8 cellular contexts compared by ENCODE assay signal in genomic region chr5:87217480-87217879, GRCh38. TPM values are rescaled to one million over a fixed set of nuclear protein-coding genes. Genes with fewer than 3 reads are reported as not detected.
A peak's percentile ranks its signal among the peaks of the same experiment; 100 is the strongest.
DNase-seq lines count a peak whose midpoint lies in the region; ATAC-seq, FAIRE-seq and TF ChIP-seq lines count a peak whose summit lies in the region.
"Not testable (repeated sequence)": the region's sequence is repeated elsewhere in the genome, so short reads cannot be mapped to it uniquely, and the experiment has no call there.

No MANE protein-coding gene starts in this region.

- TF ChIP-seq CTCF in Caco-2 (IDR thresholded peaks at IDR 0.05; ENCODE audit: insufficient read depth in 1 of 2, low read depth in 1 of 2, low read length in 1 of 2, severe bottlenecking in 1 of 2, unreplicated experiment in 1 of 2); GM23338 (conservative IDR thresholded peaks at IDR 0.05; ENCODE audit: low read depth in 2 of 2); colonic mucosa (IDR thresholded peaks at IDR 0.05); endodermal cell (conservative IDR thresholded peaks at IDR 0.05); fibroblast of lung (conservative IDR thresholded peaks at IDR 0.05 in 1 of 2, IDR thresholded peaks at IDR 0.05 in 1 of 2; ENCODE audit: low read depth in 1 of 2, low read length in 2 of 2); HepG2 (CRISPR knock-in tag; IDR thresholded peaks at IDR 0.05); neural progenitor cell (IDR thresholded peaks at IDR 0.05): not testable (repeated sequence)

- H3F3A ChIP-seq in GM23338 (replicated peaks; ENCODE audit: low read depth); neural progenitor cell (ENCODE audit: low read depth): not testable (repeated sequence)

- in situ Hi-C loops in HepG2 (cut with HindIII; ENCODE audit: extremely low pct_ligation_motif_present, low pct_unique_long_range_greater_than_20kb) = not testable (repeated sequence)

- H3K79me2 ChIP-seq in GM23338 (replicated peaks; ENCODE audit: insufficient read depth); fibroblast of lung (ENCODE audit: control insufficient read depth, insufficient read depth, low read length); HepG2 (ENCODE audit: insufficient read depth, low read length); neural progenitor cell (ENCODE audit: low read depth): not testable (repeated sequence)

- TF ChIP-seq RAD21 in HepG2 (CRISPR knock-in tag; IDR thresholded peaks at IDR 0.05) = not testable (repeated sequence)

- CTCF ChIA-PET in Caco-2 (lab: Charles Lee); HepG2 (lab: Yijun Ruan, JAX; ENCODE audit: low intra/inter-chr PET ratio, low total read pairs): not testable (repeated sequence)

- not testable (repeated sequence) for TF ChIP-seq POLR2A in HepG2 (IDR thresholded peaks at IDR 0.05; ENCODE audit: insufficient read depth in 1 of 2, low read depth in 2 of 2, low read length in 2 of 2)

- not testable (repeated sequence) for H3K27me3 ChIP-seq in Caco-2 (replicated peaks; ENCODE audit: control insufficient read depth, insufficient read depth, low read length); GM23338 (ENCODE audit: insufficient read depth); colonic mucosa; endodermal cell (ENCODE audit: control insufficient read depth, insufficient read depth, low read length, poor library complexity, severe bottlenecking); fibroblast of lung (ENCODE audit: control insufficient read depth, insufficient read depth, low read length); HepG2 (ENCODE audit: control insufficient read depth in 1 of 2, insufficient read depth in 2 of 2, low read length in 2 of 2); neural progenitor cell

- FAIRE-seq in HepG2 (lab: Jason Lieb, UNC) = not testable (repeated sequence)

- H3K9me2 ChIP-seq in GM23338 (ENCODE audit: insufficient read depth) = not testable (repeated sequence)

- not testable (repeated sequence) for H3K27ac ChIP-seq in GM23338 (ENCODE audit: low read depth); colonic mucosa; endodermal cell (ENCODE audit: low read depth, low read length); fibroblast of lung (ENCODE audit: insufficient read depth, low read length); HepG2 (ENCODE audit: extremely low read length, insufficient read depth, low read length); neural progenitor cell

- H3K4me1 ChIP-seq in Caco-2 = 0 out of 2 replicates have a peak, but pooled peaks cover 15% of the 10 kb centered on the region
- H3K4me1 ChIP-seq in GM23338 (ENCODE audit: insufficient read depth); colonic mucosa; endodermal cell (ENCODE audit: control insufficient read depth, insufficient read depth, low read length); fibroblast of lung (ENCODE audit: control insufficient read depth, extremely low read depth, insufficient read depth, low read length); HepG2 (ENCODE audit: insufficient read depth, low read length); neural progenitor cell: not testable (repeated sequence)

- not testable (repeated sequence) for H3K27me3 Mint-ChIP-seq in Caco-2 (ENCODE audit: insufficient read depth, unreplicated experiment); GM23338 (ENCODE audit: insufficient read depth, low read depth, poor library complexity); endodermal cell (ENCODE audit: insufficient read depth); neural progenitor cell (ENCODE audit: insufficient read depth, low read depth)

- H3K27ac Mint-ChIP-seq in Caco-2 (ENCODE audit: unreplicated experiment); GM23338; endodermal cell; neural progenitor cell: not testable (repeated sequence)

- intact Hi-C loops in Caco-2 (cut with micrococcal nuclease; ENCODE audit: unreplicated experiment); colonic mucosa (cut with DNase I); HepG2 (cut with micrococcal nuclease; ENCODE audit: unreplicated experiment): not testable (repeated sequence)

- POLR2A ChIA-PET in Caco-2 (lab: Charles Lee); HepG2 (lab: Yijun Ruan, JAX): not testable (repeated sequence)

- H2AFZ ChIP-seq in GM23338 (0 out of 2 replicates have a peak overlapping the region, but pooled peaks have one; percentile 23), fibroblast of lung (ENCODE audit: low read length) (peak overlapping the region; percentile 30), neural progenitor cell (replicated peaks) (peak overlapping the region; percentile 76)
- H2AFZ ChIP-seq in HepG2 (ENCODE audit: low read length) = not testable (repeated sequence)

- not testable (repeated sequence) for H3K4me2 ChIP-seq in GM23338; fibroblast of lung (ENCODE audit: extremely low read depth, insufficient read depth, low read length); neural progenitor cell
- H3K4me2 ChIP-seq in HepG2 (ENCODE audit: low read depth, low read length) = peak overlapping the region; percentile 63

- not testable (repeated sequence) for H3K36me3 ChIP-seq in Caco-2 (ENCODE audit: control insufficient read depth, insufficient read depth, low read length); GM23338 (ENCODE audit: insufficient read depth); colonic mucosa; endodermal cell (ENCODE audit: control insufficient read depth, insufficient read depth, low read length); fibroblast of lung (ENCODE audit: control insufficient read depth, insufficient read depth, low read length); HepG2 (replicated peaks in 1 of 2; ENCODE audit: control insufficient read depth in 1 of 2, insufficient read depth in 2 of 2, low read length in 2 of 2); neural progenitor cell

- H3K36me3 Mint-ChIP-seq in Caco-2 (ENCODE audit: insufficient read depth, unreplicated experiment); GM23338 (ENCODE audit: low read depth); endodermal cell (ENCODE audit: low read depth); neural progenitor cell: not testable (repeated sequence)

- DNase-seq in Caco-2 (peak; percentile 4 to 36), NCI-H748 (lab: John Stamatoyannopoulos, UW; ENCODE audit: unreplicated experiment) (peak; percentile 32), colonic mucosa (peak; percentile 18), endodermal cell (peak; percentile 54), HepG2 (ENCODE audit: low spot score) (peak; percentile 13), neural progenitor cell (ENCODE audit: low spot score) (peak; percentile 10)
- DNase-seq in GM23338 (ENCODE audit: low spot score); fibroblast of lung (ENCODE audit: low read depth in 2 of 2): not testable (repeated sequence)

- WGBS in endodermal cell (ENCODE audit: insufficient coverage in 1 of 2, insufficient read length in 1 of 2), 2 experiments = 84 to 89% methylated on average over 3 to 4 of the region's 4 CpGs
- WGBS in HepG2 (ENCODE audit: low lambda C conversion rate) = 0% methylated on average over 1 of the region's 4 CpGs

- peaks cover 18% of the 10 kb centered on the region for H3K4me1 Mint-ChIP-seq in Caco-2 (ENCODE audit: low read depth, unreplicated experiment)
- not testable (repeated sequence) for H3K4me1 Mint-ChIP-seq in GM23338, endodermal cell, neural progenitor cell

- not testable (repeated sequence) for H3K9ac ChIP-seq in colonic mucosa (ENCODE audit: low read depth in 2 of 2, low read length in 2 of 2); endodermal cell (ENCODE audit: extremely low read depth, low read length, poor library complexity, severe bottlenecking); fibroblast of lung (ENCODE audit: insufficient read depth, low read length); HepG2 (ENCODE audit: insufficient read depth, low read depth, low read length); neural progenitor cell

- H3K9me3 ChIP-seq in Caco-2; colonic mucosa; endodermal cell (ENCODE audit: control insufficient read depth, low read length); fibroblast of lung (ENCODE audit: control insufficient read depth, insufficient read depth, low read depth, low read length); HepG2 (ENCODE audit: low read length); neural progenitor cell (ENCODE audit: low read depth): not testable (repeated sequence)

- not testable (repeated sequence) for H3K4me3 ChIP-seq in Caco-2 (ENCODE audit: low read depth, low read length); GM23338; colonic mucosa; endodermal cell (ENCODE audit: low read length); fibroblast of lung (replicated peaks in 1 of 4; ENCODE audit: control extremely low read depth in 1 of 4, insufficient read depth in 1 of 4, low read depth in 3 of 4, low read length in 4 of 4); neural progenitor cell
- peak overlapping the region in 1 of 3 experiments; percentile 10; a peak in 1 of 6 replicates for H3K4me3 ChIP-seq in HepG2 (replicated peaks in 1 of 3; ENCODE audit: insufficient read depth in 1 of 3, low read depth in 2 of 3, low read length in 3 of 3)

- not testable (repeated sequence) for H3K9me3 Mint-ChIP-seq in Caco-2 (ENCODE audit: unreplicated experiment); GM23338; endodermal cell; neural progenitor cell

- BruUV-seq in Caco-2 (replicated peaks; lab: Mats Ljungman, UMichigan); HepG2 (replicated peaks; lab: Mats Ljungman, UMichigan): not testable (repeated sequence)

- not testable (repeated sequence) for H4K20me1 ChIP-seq in GM23338 (replicated peaks; ENCODE audit: insufficient read depth); fibroblast of lung (ENCODE audit: control insufficient read depth, extremely low read depth, insufficient read depth, low read length); HepG2 (ENCODE audit: insufficient read depth, low read length); neural progenitor cell (ENCODE audit: low read depth)

- not testable (repeated sequence) for H3K4me3 Mint-ChIP-seq in Caco-2 (ENCODE audit: unreplicated experiment); GM23338; endodermal cell; neural progenitor cell

- not testable (repeated sequence) for ATAC-seq in GM23338
- peak; percentile 69 for ATAC-seq in HepG2

- not testable (repeated sequence) for TF ChIP-seq EP300 in HepG2 (IDR thresholded peaks at IDR 0.05; ENCODE audit: low read depth in 2 of 2, low read length in 2 of 2); HepG2 (CRISPR knock-in tag; IDR thresholded peaks at IDR 0.05; ENCODE audit: borderline replicate concordance)

RNA-seq across cellular contexts. Expression of gene RASA1, which starts 50.2 kb away (rescaled TPM):
- 23.0 and 24.4 TPM in 2 replicates for total RNA-seq in Caco-2 (2022)
- total RNA-seq in GM23338 (2014; rRNA removed; shearing (Covaris generic)) = 32.3 and 35.0 TPM in 2 replicates
- polyA plus RNA-seq in GM23338 (2016; fragmentation: Nextera tagmentation; extraction: Ambion mirVana) = 7.1 and 9.3 TPM in 2 replicates
- total RNA-seq in colonic mucosa = 10 to 100 TPM; 24.1 to 28.8 TPM
- 10 to 100 TPM; 50.9 to 63.0 TPM for total RNA-seq in endodermal cell
- 58.5 TPM for polyA plus RNA-seq in endodermal cell (2013, experiment 1 of 2)
- 54.2 TPM for polyA plus RNA-seq in endodermal cell (2013, experiment 2 of 2)
- 42.1 and 66.6 TPM in 2 replicates for total RNA-seq in fibroblast of lung
- polyA plus RNA-seq in fibroblast of lung = 45.8 and 64.0 TPM in 2 replicates
- polyA plus RNA-seq in fibroblast of lung (2012) = 27.7 and 41.9 TPM in 2 replicates
- polyA minus RNA-seq in fibroblast of lung (ENCODE audit: low replicate concordance) = 6.5 and 15.6 TPM in 2 replicates
- total RNA-seq in HepG2 (2016; rRNA removed; fragmentation: Illumina TruSeq; extraction: Trizol) = 19.5 and 23.4 TPM in 2 replicates
- 4.1 and 4.5 TPM in 2 replicates for total RNA-seq in HepG2 (2016; cell fraction: cytosol; rRNA removed; fragmentation: Illumina TruSeq; extraction: Trizol; ENCODE audit: low read depth)
- total RNA-seq in HepG2 (2016; cell fraction: insoluble cytoplasmic fraction; rRNA removed; fragmentation: Illumina TruSeq; extraction: Trizol) = 19.3 and 22.1 TPM in 2 replicates
- 6.9 and 8.2 TPM in 2 replicates for total RNA-seq in HepG2 (2016; cell fraction: membrane; rRNA removed; fragmentation: Illumina TruSeq; extraction: Trizol)
- 22.0 and 22.2 TPM in 2 replicates for total RNA-seq in HepG2 (2016; cell fraction: nucleus; rRNA removed; fragmentation: Illumina TruSeq; extraction: Trizol)
- polyA plus RNA-seq in HepG2 (2011; rRNA removed) = 17.7 and 20.5 TPM in 2 replicates
- 8.3 and 12.5 TPM in 2 replicates for polyA plus RNA-seq in HepG2 (2011; cell fraction: cytosol; rRNA removed)
- polyA plus RNA-seq in HepG2 (2011; cell fraction: nucleus; rRNA removed) = 16.9 and 18.3 TPM in 2 replicates
- 13.9 and 17.0 TPM in 2 replicates for polyA plus RNA-seq in HepG2 (2012)
- 0.42 and 0.60 TPM in 2 replicates for polyA plus RNA-seq in HepG2 (2016; cell fraction: cytosol; fragmentation: Illumina TruSeq; extraction: Trizol; ENCODE audit: low read depth)
- 17.7 and 18.8 TPM in 2 replicates for polyA plus RNA-seq in HepG2 (2016; cell fraction: insoluble cytoplasmic fraction; fragmentation: Illumina TruSeq; extraction: Trizol; ENCODE audit: low read depth)
- 2.2 and 2.5 TPM in 2 replicates for polyA plus RNA-seq in HepG2 (2016; cell fraction: membrane; fragmentation: Illumina TruSeq; extraction: Trizol; ENCODE audit: low read depth)
- 18.8 and 21.9 TPM in 2 replicates for polyA plus RNA-seq in HepG2 (2016; cell fraction: nucleus; fragmentation: Illumina TruSeq; extraction: Trizol; ENCODE audit: insufficient read depth, low read depth)
- 9.7 and 11.4 TPM in 2 replicates for polyA minus RNA-seq in HepG2 (2011; rRNA and poly(A)+ RNA removed; ENCODE audit: low replicate concordance)
- polyA minus RNA-seq in HepG2 (2011; cell fraction: cytosol; rRNA and poly(A)+ RNA removed) = 11.5 and 12.7 TPM in 2 replicates
- polyA minus RNA-seq in HepG2 (2011; cell fraction: nucleus; rRNA and poly(A)+ RNA removed) = 45.9 and 50.9 TPM in 2 replicates
- total RNA-seq in neural progenitor cell (ENCODE audit: low replicate concordance) = 42.4 and 60.9 TPM in 2 replicates
